ENCODE assay signal across 7 cellular contexts in genomic region chr1:99005142-99005491, GRCh38. TPM values are rescaled to one million over a fixed set of nuclear protein-coding genes. Genes with fewer than 3 reads are reported as not detected.
DNase-seq lines count a peak whose midpoint lies in the region; ATAC-seq and TF ChIP-seq lines count a peak whose summit lies in the region.

No MANE protein-coding gene starts in this region.

- H3K4me1 Mint-ChIP-seq in WTC11, result peaks cover 11% of the 10 kb centered on the region

- no peaks in the 10 kb centered on the region for H3K9me3 Mint-ChIP-seq in WTC11

- POLR2A ChIA-PET in WTC11 (lab: Charles Lee), result interaction anchor here (0.6 kb wide), 1 partner anchor 65 kb away, joined by 4 read pairs; no protein-coding TSS in a partner anchor

- peak overlapping the region; percentile 75 for H3K4me3 Mint-ChIP-seq in WTC11

- no peak for TF ChIP-seq CTCF in WTC11 (IDR thresholded peaks at IDR 0.05)

- CTCF ChIA-PET in WTC11 (lab: Charles Lee), result interaction anchor here (1.0 to 1.3 kb wide), 2 partner anchors 13 to 211 kb away, joined by 3 read pairs; no protein-coding TSS in a partner anchor

- ATAC-seq in WTC11, result peak; percentile 46
- no peak for ATAC-seq in HG03097 (IDR thresholded peaks at IDR 0.05; ENCODE audit: low FRiP score, unreplicated experiment)

- H3K4me3 ChIP-seq in skeletal muscle satellite cell (ENCODE audit: low read length), result peak overlapping the region; percentile 68

- H3K36me3 Mint-ChIP-seq in WTC11, result no peaks in the 10 kb centered on the region

- H3K9ac ChIP-seq in skeletal muscle satellite cell (ENCODE audit: low read depth, low read length), result no peak overlapping the region

- H3K4me1 ChIP-seq in skeletal muscle satellite cell (ENCODE audit: control insufficient read depth, insufficient read depth, low read length), result peaks cover 11% of the 10 kb centered on the region

- peaks cover 44% of the 10 kb centered on the region for H3K27me3 Mint-ChIP-seq in WTC11 (ENCODE audit: low read depth)

- no peak overlapping the region for H3K27ac Mint-ChIP-seq in WTC11

- intact Hi-C loops in head of caudate nucleus (cut with DNase I), result no loop called here

- DNase-seq in GM03348 (ENCODE audit: low spot score) (peak; percentile 23), WTC11 (ENCODE audit: low spot score) (peak; percentile 58), head of caudate nucleus (peak in 32 of 42 donors; percentile 2 to 68 (median 28)), NCI-H748 (lab: John Stamatoyannopoulos, UW; ENCODE audit: unreplicated experiment) (no peak), middle frontal gyrus (ENCODE audit: extremely low spot score, low spot score) (no peak)

- no peaks in the 10 kb centered on the region for H3K9me3 ChIP-seq in skeletal muscle satellite cell (replicated peaks; ENCODE audit: low read length)

- peaks cover 70% of the 10 kb centered on the region for H3K27me3 ChIP-seq in skeletal muscle satellite cell (ENCODE audit: control insufficient read depth, insufficient read depth, low read length)

- H3K36me3 ChIP-seq in skeletal muscle satellite cell (ENCODE audit: insufficient read depth, low read length), result no peaks in the 10 kb centered on the region

- H3K4me2 ChIP-seq in skeletal muscle satellite cell (ENCODE audit: low read length), result peak overlapping the region; percentile 89

TF ChIP-seq in WTC11, 78 proteins besides CTCF, POLR2A, EP300 and RAD21:
- TF ChIP-seq E2F5 (CRISPR knock-in tag; IDR thresholded peaks at IDR 0.05), result 0 out of 2 replicates have a peak, but pooled peaks have one; percentile 0
- no peak for TF ChIP-seq MYBL2 (CRISPR knock-in tag; IDR thresholded peaks at IDR 0.05)
- no peak for TF ChIP-seq NFYB (CRISPR knock-in tag; conservative IDR thresholded peaks at IDR 0.05; ENCODE audit: low read depth)
- no peak for TF ChIP-seq USF2 (CRISPR knock-in tag; IDR thresholded peaks at IDR 0.05)
- no peak for TF ChIP-seq SP1 (CRISPR knock-in tag; conservative IDR thresholded peaks at IDR 0.05)
- TF ChIP-seq HMGXB4 (CRISPR knock-in tag; IDR thresholded peaks at IDR 0.05), result 0 out of 2 replicates have a peak, but pooled peaks have one; percentile 2
- no peak for TF ChIP-seq IRF2 (CRISPR knock-in tag; IDR thresholded peaks at IDR 0.05; ENCODE audit: borderline replicate concordance, low read depth)
- no peak for TF ChIP-seq NFATC4 (CRISPR knock-in tag; IDR thresholded peaks at IDR 0.05)
- TF ChIP-seq ATF3 (CRISPR knock-in tag; conservative IDR thresholded peaks at IDR 0.05), result no peak

RNA-seq across cellular contexts. Expression of gene PLPPR5, which starts 0.5 kb away (rescaled TPM):
- 1.6 to 2.2 TPM (median 2.0 TPM) in 3 replicates for total RNA-seq in WTC11 (2021)
- under 0.01 TPM in 1 of 2 replicates, not detected in the other for total RNA-seq in skeletal muscle satellite cell (2012; rRNA removed)

Comparison
In these comparisons a context has a peak if more than half of its experiments do, and no peak if none do; other contexts are left out.
1. DNase-seq: peak in GM03348 (single experiment), WTC11 (single experiment) and head of caudate nucleus (32 of 42); none in NCI-H748 (single experiment) and middle frontal gyrus (single experiment).